In genomic region chr1:241519308-241520079, GRCh38 we compare ENCODE assay signal across 8 cellular contexts. TPM values are rescaled to one million over a fixed set of nuclear protein-coding genes. Genes with fewer than 3 reads are reported as not detected.
A peak's percentile ranks its signal among the peaks of the same experiment; 100 is the strongest.
DNase-seq lines count a peak whose midpoint lies in the region; ATAC-seq, FAIRE-seq and TF ChIP-seq lines count a peak whose summit lies in the region.

Gene FH, minus strand, starts transcription at chr1:241519755. Its CDS starts 33 bp downstream, at chr1:241519722.

- TF ChIP-seq EP300 in HepG2 (IDR thresholded peaks at IDR 0.05; ENCODE audit: low read depth in 2 of 2, low read length in 2 of 2) (no peak), HepG2 (CRISPR knock-in tag; IDR thresholded peaks at IDR 0.05; ENCODE audit: borderline replicate concordance) (no peak)

- H3K27ac ChIP-seq in C4-2B (peak within 1 kb of the TSS; percentile 94), HepG2 (ENCODE audit: extremely low read length, insufficient read depth, low read length) (peak within 1 kb of the TSS; percentile 82)

- peak within 1 kb of the TSS; percentile 98 for H2AFZ ChIP-seq in HepG2 (ENCODE audit: low read length)

- no peak for TF ChIP-seq CTCF in C4-2B (conservative IDR thresholded peaks at IDR 0.05)
- TF ChIP-seq CTCF in HepG2 (CRISPR knock-in tag; IDR thresholded peaks at IDR 0.05): 0 out of 2 replicates have a peak, but pooled peaks have one; percentile 3

- H3K4me2 ChIP-seq in HepG2 (ENCODE audit: low read depth, low read length): peak within 1 kb of the TSS; percentile 76

- CTCF ChIA-PET in HepG2 (lab: Yijun Ruan, JAX; ENCODE audit: low intra/inter-chr PET ratio, low total read pairs): no interaction called here

- H3K79me2 ChIP-seq in HepG2 (ENCODE audit: insufficient read depth, low read length): peaks cover 33% of the 10 kb centered on the region

- H3K9ac ChIP-seq in HepG2 (ENCODE audit: insufficient read depth, low read depth, low read length): peak within 1 kb of the TSS; percentile 79

- no peaks in the 10 kb centered on the region for H3K9me3 ChIP-seq in HepG2 (ENCODE audit: low read length)

- ATAC-seq in GM19395 (IDR thresholded peaks at IDR 0.05; ENCODE audit: unreplicated experiment) (peak; percentile 97), HG03565 (IDR thresholded peaks at IDR 0.05; ENCODE audit: unreplicated experiment) (peak; percentile 95), HepG2 (peak; percentile 97)

- peak; percentile 27; the same call in 1 of the 2 replicates for TF ChIP-seq RAD21 in HepG2 (CRISPR knock-in tag; IDR thresholded peaks at IDR 0.05)

- peak; percentile 79 for FAIRE-seq in HepG2 (lab: Jason Lieb, UNC)

- in situ Hi-C loops in HepG2 (cut with HindIII; ENCODE audit: extremely low pct_ligation_motif_present, low pct_unique_long_range_greater_than_20kb): loop anchor here (10.0 kb wide), 1 partner anchor 115 kb away; no protein-coding TSS in a partner anchor

- POLR2A ChIA-PET in HepG2 (lab: Yijun Ruan, JAX): interaction anchor here (0.9 to 2.4 kb wide), 2 partner anchors 26 to 121 kb away, joined by 4 to 11 read pairs; partner anchors contain the start of genes CHML and OPN3

- H3K4me3 ChIP-seq in HepG2 (replicated peaks in 1 of 3; ENCODE audit: insufficient read depth in 1 of 3, low read depth in 2 of 3, low read length in 3 of 3): peak within 1 kb of the TSS; percentile 65 to 88 (median 87)

- WGBS in HepG2 (ENCODE audit: low lambda C conversion rate): under 1% methylated on average over 16 of the region's 70 CpGs

- no peaks in the 10 kb centered on the region; the same call in 1 of the 2 replicates for H4K20me1 ChIP-seq in HepG2 (ENCODE audit: insufficient read depth, low read length)

- TF ChIP-seq POLR2A in HepG2 (IDR thresholded peaks at IDR 0.05; ENCODE audit: insufficient read depth in 1 of 2, low read depth in 2 of 2, low read length in 2 of 2): peak; percentile 84 to 95

- intact Hi-C loops in HepG2 (cut with micrococcal nuclease; ENCODE audit: unreplicated experiment): no loop called here

- H3K36me3 ChIP-seq in HepG2 (replicated peaks in 1 of 2; ENCODE audit: control insufficient read depth in 1 of 2, insufficient read depth in 2 of 2, low read length in 2 of 2): peaks cover 0 to 5% of the 10 kb centered on the region in 2 experiments; a peak in 2 of 5 replicates

- DNase-seq in NCI-H774 (lab: John Stamatoyannopoulos, UW) (peak; percentile 98), dermis microvascular lymphatic vessel endothelial cell (ENCODE audit: low read depth in 2 of 2) (peak; percentile 94 to 99), HepG2 (ENCODE audit: low spot score) (peak; percentile 97)
- DNase-seq in activated CD4-positive, alpha-beta T cell treated with anti-CD3 and anti-CD28 coated beads, Interleukin-2, amount 50 U/mL, for 4 hours: peak; percentile 91 to 92
- peak; percentile 93 for DNase-seq in stimulated activated CD4-positive, alpha-beta T cell treated with anti-CD3 and anti-CD28 coated beads, Interleukin-4, amount 100 ng/mL, for 1 hour

- no TSS peak for BruUV-seq in HepG2 (replicated peaks; lab: Mats Ljungman, UMichigan)

- peaks cover 27% of the 10 kb centered on the region for H3K4me1 ChIP-seq in HepG2 (ENCODE audit: insufficient read depth, low read length)

- H3K27me3 ChIP-seq in HepG2 (ENCODE audit: control insufficient read depth in 1 of 2, insufficient read depth in 2 of 2, low read length in 2 of 2): no peaks in the 10 kb centered on the region

TF ChIP-seq in HepG2, 621 proteins besides CTCF, POLR2A, EP300 and RAD21 (continues in another document):
- TF ChIP-seq ZNF7 (CRISPR knock-in tag; IDR thresholded peaks at IDR 0.05) (no peak), HES4 (CRISPR knock-in tag; IDR thresholded peaks at IDR 0.05; ENCODE audit: borderline replicate concordance) (no peak), SIX4 (CRISPR knock-in tag; IDR thresholded peaks at IDR 0.05) (peak; percentile 20; the same call in 1 of the 2 replicates), PLSCR1 (CRISPR knock-in tag; IDR thresholded peaks at IDR 0.05; ENCODE audit: borderline replicate concordance) (no peak), REPIN1 (CRISPR knock-in tag; IDR thresholded peaks at IDR 0.05; ENCODE audit: borderline replicate concordance, low read depth) (no peak; the same call in 1 of the 2 replicates), SMAD3 (CRISPR knock-in tag; IDR thresholded peaks at IDR 0.05) (no peak), FIP1L1 (IDR thresholded peaks at IDR 0.05; ENCODE audit: borderline replicate concordance, insufficient read depth, low read depth, low read length) (no peak), ZNF253 (CRISPR knock-in tag; IDR thresholded peaks at IDR 0.05; ENCODE audit: borderline replicate concordance) (peak; percentile 60; the same call in 1 of the 2 replicates), FOSL2 (CRISPR knock-in tag; IDR thresholded peaks at IDR 0.05) (0 out of 2 replicates have a peak, but pooled peaks have one; percentile 20), ZNF136 (CRISPR knock-in tag; IDR thresholded peaks at IDR 0.05; ENCODE audit: low read depth) (0 out of 2 replicates have a peak, but pooled peaks have one; percentile 21), ZFAT (CRISPR knock-in tag; conservative IDR thresholded peaks at IDR 0.05) (no peak), LBX2 (CRISPR knock-in tag; IDR thresholded peaks at IDR 0.05; ENCODE audit: borderline replicate concordance) (peak; percentile 80; the same call in 1 of the 2 replicates), BRCA1 (CRISPR knock-in tag; IDR thresholded peaks at IDR 0.05) (no peak), POLR2AphosphoS5 (IDR thresholded peaks at IDR 0.05; ENCODE audit: low read depth, low read length) (peak; percentile 90), ZBTB37 (CRISPR knock-in tag; IDR thresholded peaks at IDR 0.05) (no peak), ZNF616 (CRISPR knock-in tag; IDR thresholded peaks at IDR 0.05; ENCODE audit: low read depth) (0 out of 2 replicates have a peak, but pooled peaks have one; percentile 66), NCOA2 (CRISPR knock-in tag; IDR thresholded peaks at IDR 0.05) (no peak; the same call in 1 of the 2 replicates), NCOA1 (CRISPR knock-in tag; IDR thresholded peaks at IDR 0.05) (peak; percentile 63; the same call in 1 of the 2 replicates), HOXA7 (CRISPR knock-in tag; IDR thresholded peaks at IDR 0.05) (no peak)

RNA-seq across cellular contexts. Expression of gene FH, which starts in this region (rescaled TPM):
- total RNA-seq in dermis microvascular lymphatic vessel endothelial cell: 68.7 and 98.1 TPM in 2 replicates
- 152 and 211 TPM in 2 replicates for total RNA-seq in HepG2 (2016; rRNA removed; fragmentation: Illumina TruSeq; extraction: Trizol)
- 15.1 and 15.5 TPM in 2 replicates for total RNA-seq in HepG2 (2016; cell fraction: cytosol; rRNA removed; fragmentation: Illumina TruSeq; extraction: Trizol; ENCODE audit: low read depth)
- 152 and 208 TPM in 2 replicates for total RNA-seq in HepG2 (2016; cell fraction: insoluble cytoplasmic fraction; rRNA removed; fragmentation: Illumina TruSeq; extraction: Trizol)
- total RNA-seq in HepG2 (2016; cell fraction: membrane; rRNA removed; fragmentation: Illumina TruSeq; extraction: Trizol): 27.7 and 33.8 TPM in 2 replicates
- 70.8 and 71.1 TPM in 2 replicates for total RNA-seq in HepG2 (2016; cell fraction: nucleus; rRNA removed; fragmentation: Illumina TruSeq; extraction: Trizol)
- 31.6 and 39.2 TPM in 2 replicates for polyA plus RNA-seq in HepG2 (2011; rRNA removed)
- polyA plus RNA-seq in HepG2 (2011; cell fraction: cytosol; rRNA removed): 30.2 and 38.1 TPM in 2 replicates
- 15.4 and 16.2 TPM in 2 replicates for polyA plus RNA-seq in HepG2 (2011; cell fraction: nucleus; rRNA removed)
- 54.9 and 74.1 TPM in 2 replicates for polyA plus RNA-seq in HepG2 (2012)
- polyA plus RNA-seq in HepG2 (2016; cell fraction: cytosol; fragmentation: Illumina TruSeq; extraction: Trizol; ENCODE audit: low read depth): 12.8 and 13.3 TPM in 2 replicates
- 156 and 157 TPM in 2 replicates for polyA plus RNA-seq in HepG2 (2016; cell fraction: insoluble cytoplasmic fraction; fragmentation: Illumina TruSeq; extraction: Trizol; ENCODE audit: low read depth)
- 17.9 and 20.9 TPM in 2 replicates for polyA plus RNA-seq in HepG2 (2016; cell fraction: membrane; fragmentation: Illumina TruSeq; extraction: Trizol; ENCODE audit: low read depth)
- polyA plus RNA-seq in HepG2 (2016; cell fraction: nucleus; fragmentation: Illumina TruSeq; extraction: Trizol; ENCODE audit: insufficient read depth, low read depth): 55.6 and 62.5 TPM in 2 replicates
- polyA minus RNA-seq in HepG2 (2011; rRNA and poly(A)+ RNA removed; ENCODE audit: low replicate concordance): 24.3 and 75.2 TPM in 2 replicates
- 32.9 and 37.7 TPM in 2 replicates for polyA minus RNA-seq in HepG2 (2011; cell fraction: cytosol; rRNA and poly(A)+ RNA removed)
- 40.8 and 54.5 TPM in 2 replicates for polyA minus RNA-seq in HepG2 (2011; cell fraction: nucleus; rRNA and poly(A)+ RNA removed)

Comparison
In these comparisons a context has a peak if more than half of its experiments do, and no peak if none do; other contexts are left out.
1. Peak in every context shown above with its lines: DNase-seq, ATAC-seq, H3K4me3 ChIP-seq and H3K27ac ChIP-seq.